In the genomic region with DNA sequence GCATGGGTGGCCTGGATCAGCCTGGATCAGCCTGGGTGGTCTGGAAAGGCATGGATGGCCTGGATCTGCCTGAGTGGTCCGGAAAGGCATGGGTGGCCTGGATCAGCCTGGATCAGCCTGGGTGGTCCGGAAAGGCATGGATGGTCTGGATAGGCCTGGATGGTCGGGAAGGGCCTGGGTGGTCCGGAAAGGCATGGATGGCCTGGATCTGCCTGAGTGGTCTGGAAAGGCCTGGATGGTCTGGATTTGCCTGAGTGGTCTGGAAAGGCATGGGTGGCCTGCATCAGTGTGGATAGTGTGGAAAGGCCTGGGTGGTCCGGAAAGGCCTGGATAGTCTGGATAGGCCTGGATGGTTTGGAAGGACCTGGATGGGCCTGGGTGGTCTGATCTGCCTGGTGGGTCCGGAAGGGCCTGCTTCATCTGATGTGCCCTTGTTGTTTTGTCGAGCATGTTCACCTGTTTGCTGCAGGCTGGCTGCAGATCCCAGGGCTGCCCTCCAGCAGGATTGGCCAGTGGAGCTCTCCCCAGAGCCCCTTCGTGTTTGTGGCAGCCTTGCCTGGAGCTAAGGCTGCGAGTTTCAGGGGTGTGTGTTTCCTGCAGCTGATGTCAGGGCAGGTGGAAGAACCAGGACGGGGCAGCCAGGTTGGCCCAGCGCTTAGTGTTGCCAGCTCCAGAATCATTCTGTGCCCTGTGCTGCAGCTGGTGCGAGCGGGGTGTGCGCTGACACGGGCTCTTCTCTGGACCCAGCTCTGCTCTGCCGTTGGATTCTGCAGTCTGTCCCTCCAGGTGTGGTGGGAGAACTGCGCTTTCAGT, we compare ENCODE assay signal across 23 cellular contexts. TPM values are rescaled to one million over a fixed set of nuclear protein-coding genes. Genes with fewer than 3 reads are reported as not detected.
DNase-seq lines count a peak whose midpoint lies in the region; ATAC-seq and TF ChIP-seq lines count a peak whose summit lies in the region.
"Had no signal": no experiment of that assay in that cellular context is flagged by ENCODE, and none has a peak within 500 bp of the region (broad histone marks: within the 10 kb centered on the region; RNA-seq: fewer than 3 reads in every experiment).

No MANE protein-coding gene starts in this region.

- TF ChIP-seq CTCF in activated CD8-positive, alpha-beta T cell treated with anti-CD3 and anti-CD28 coated beads for 36 hours (IDR thresholded peaks at IDR 0.05) = no peak
- no peak for TF ChIP-seq CTCF in endothelial cell (IDR thresholded peaks at IDR 0.05; ENCODE audit: unreplicated experiment)
- no peak for TF ChIP-seq CTCF in neural progenitor cell (IDR thresholded peaks at IDR 0.05)
- TF ChIP-seq CTCF in MCF 10A (IDR thresholded peaks at IDR 0.05; ENCODE audit: unreplicated experiment) = no peak

- H3K27ac ChIP-seq in neural progenitor cell = no peak overlapping the region
- H3K27ac ChIP-seq in effector memory CD4-positive, alpha-beta T cell (ENCODE audit: insufficient read depth, low read length, poor library complexity, severe bottlenecking) = no peak overlapping the region
- H3K27ac ChIP-seq: C4-2B, SJSA1 had no signal

- H3K79me2 ChIP-seq in neural progenitor cell (ENCODE audit: low read depth) = no peaks in the 10 kb centered on the region

- peak overlapping the region; percentile 10 for H3K9ac ChIP-seq in NT2/D1 (ENCODE audit: insufficient read length, low read depth)
- H3K9ac ChIP-seq in neural progenitor cell = no peak overlapping the region

- H3K36me3 ChIP-seq in NT2/D1 (ENCODE audit: insufficient read depth, insufficient read length, low read length) (peaks cover 14% of the 10 kb centered on the region), neural progenitor cell (no peaks in the 10 kb centered on the region)
- H3K36me3 ChIP-seq in effector memory CD4-positive, alpha-beta T cell (ENCODE audit: control insufficient read depth, insufficient read depth, low read length) = no peaks in the 10 kb centered on the region
- H3K36me3 ChIP-seq: HAP-1 had no signal

- ATAC-seq in activated CD8-positive, alpha-beta T cell treated with anti-CD3 and anti-CD28 coated beads, Interleukin-2, amount 10 ng/mL, durations not matched to agents 7 days and 5 days = no peak
- no peak for ATAC-seq in activated CD8-positive, alpha-beta T cell treated with anti-CD3 and anti-CD28 coated beads for 36 hours
- no peak for ATAC-seq in GM21528 (IDR thresholded peaks at IDR 0.05; ENCODE audit: low FRiP score, unreplicated experiment)
- ATAC-seq: GM23338 had no signal

- H3K4me2 ChIP-seq in neural progenitor cell = no peak overlapping the region
- H3K4me2 ChIP-seq: GM23338 had no signal

- H3K9me3 ChIP-seq in NT2/D1 (ENCODE audit: insufficient read depth, low read length) (no peaks in the 10 kb centered on the region), neural progenitor cell (ENCODE audit: low read depth) (no peaks in the 10 kb centered on the region)
- no peaks in the 10 kb centered on the region for H3K9me3 ChIP-seq in effector memory CD4-positive, alpha-beta T cell (ENCODE audit: control insufficient read depth, low read length)
- H3K9me3 ChIP-seq: HAP-1 had no signal

- POLR2A ChIA-PET in activated CD8-positive, alpha-beta T cell treated with anti-CD3 and anti-CD28 coated beads, Interleukin-2, amount 10 ng/mL, durations not matched to agents 7 days and 5 days (lab: Charles Lee) = no interaction called here
- POLR2A ChIA-PET in activated CD8-positive, alpha-beta T cell treated with anti-CD3 and anti-CD28 coated beads for 36 hours (lab: Charles Lee) = no interaction called here
- POLR2A ChIA-PET in MCF 10A (lab: Yijun Ruan, JAX) = interaction anchor here (0.7 kb wide), 1 partner anchor 14 kb away, joined by 3 read pairs; no protein-coding TSS in a partner anchor

- H3K4me1 ChIP-seq in NT2/D1 (ENCODE audit: insufficient read depth, insufficient read length) (peaks cover 17% of the 10 kb centered on the region), neural progenitor cell (no peaks in the 10 kb centered on the region)
- H3K4me1 ChIP-seq in effector memory CD4-positive, alpha-beta T cell (ENCODE audit: control insufficient read depth, insufficient read depth, low read length, poor library complexity, severe bottlenecking) = no peaks in the 10 kb centered on the region
- H3K4me1 ChIP-seq: HAP-1, SJSA1 had no signal

- H3F3A ChIP-seq in neural progenitor cell (ENCODE audit: low read depth) = no peaks in the 10 kb centered on the region

- DNase-seq in activated CD8-positive, alpha-beta T cell treated with anti-CD3 and anti-CD28 coated beads, Interleukin-2, amount 10 ng/mL, durations not matched to agents 7 days and 5 days = no peak
- no peak for DNase-seq in activated CD8-positive, alpha-beta T cell treated with anti-CD3 and anti-CD28 coated beads for 36 hours
- no peak for DNase-seq in NT2/D1 (ENCODE audit: low read depth, low spot score)
- no peak for DNase-seq in endothelial cell (ENCODE audit: low spot score)
- no peak for DNase-seq in neural progenitor cell (ENCODE audit: low spot score)
- no peak for DNase-seq in MCF 10A (ENCODE audit: unreplicated experiment)
- DNase-seq in effector memory CD4-positive, alpha-beta T cell = no peak
- DNase-seq: 8988T, AML-193, EL, Kasumi-1, MM.1S, NCI-H1048, NCI-H1436, NCI-H187 treated with DMSO at 0.1 percent for 48 hours, NCI-H2227 treated with DMSO at 0.1 percent for 48 hours, NCI-H510A, NCI-H748 treated with DMSO at 0.1 percent for 48 hours had no signal

- peaks cover 15% of the 10 kb centered on the region for H3K4me1 Mint-ChIP-seq in activated CD8-positive, alpha-beta T cell treated with anti-CD3 and anti-CD28 coated beads, Interleukin-2, amount 10 ng/mL, durations not matched to agents 7 days and 5 days (ENCODE audit: low read depth)
- peaks cover 9% of the 10 kb centered on the region for H3K4me1 Mint-ChIP-seq in activated CD8-positive, alpha-beta T cell treated with anti-CD3 and anti-CD28 coated beads for 36 hours (ENCODE audit: low read depth)
- H3K4me1 Mint-ChIP-seq in endothelial cell (ENCODE audit: unreplicated experiment) (peaks cover 10% of the 10 kb centered on the region), neural progenitor cell (peaks cover 2% of the 10 kb centered on the region), MCF 10A (ENCODE audit: insufficient read depth, unreplicated experiment) (no peaks in the 10 kb centered on the region)

- BruUV-seq in MCF 10A (replicated peaks; lab: Mats Ljungman, UMichigan) = no TSS peak

- CTCF ChIA-PET in activated CD8-positive, alpha-beta T cell treated with anti-CD3 and anti-CD28 coated beads, Interleukin-2, amount 10 ng/mL, durations not matched to agents 7 days and 5 days (lab: Charles Lee) = interaction anchor here (1.2 kb wide), 1 partner anchor 111 kb away, joined by 5 read pairs; no protein-coding TSS in a partner anchor
- CTCF ChIA-PET in activated CD8-positive, alpha-beta T cell treated with anti-CD3 and anti-CD28 coated beads for 36 hours (lab: Charles Lee) = interaction anchor here (0.9 to 1.0 kb wide), 2 partner anchors 9 to 102 kb away, joined by 3 read pairs; no protein-coding TSS in a partner anchor
- CTCF ChIA-PET in MCF 10A (lab: Yijun Ruan, JAX) = interaction anchor here (0.7 to 1.2 kb wide), 2 partner anchors 19 to 111 kb away, joined by 3 to 5 read pairs; no protein-coding TSS in a partner anchor

- H3K27me3 Mint-ChIP-seq in activated CD8-positive, alpha-beta T cell treated with anti-CD3 and anti-CD28 coated beads, Interleukin-2, amount 10 ng/mL, durations not matched to agents 7 days and 5 days (ENCODE audit: low read depth) = no peaks in the 10 kb centered on the region
- no peaks in the 10 kb centered on the region for H3K27me3 Mint-ChIP-seq in activated CD8-positive, alpha-beta T cell treated with anti-CD3 and anti-CD28 coated beads for 36 hours
- H3K27me3 Mint-ChIP-seq in endothelial cell (ENCODE audit: unreplicated experiment) (peaks cover 19% of the 10 kb centered on the region), neural progenitor cell (ENCODE audit: insufficient read depth, low read depth) (peaks cover 4% of the 10 kb centered on the region), MCF 10A (ENCODE audit: insufficient read depth, unreplicated experiment) (no peaks in the 10 kb centered on the region)

- H3K4me3 ChIP-seq in NT2/D1 (ENCODE audit: insufficient read length, low read depth) (no peak overlapping the region), neural progenitor cell (no peak overlapping the region)
- H3K4me3 ChIP-seq in effector memory CD4-positive, alpha-beta T cell (ENCODE audit: insufficient read depth, low read depth, low read length, poor library complexity, severe bottlenecking) = no peak overlapping the region
- H3K4me3 ChIP-seq: GM23338, HAP-1, SJSA1 had no signal

- no peaks in the 10 kb centered on the region for H3K36me3 Mint-ChIP-seq in activated CD8-positive, alpha-beta T cell treated with anti-CD3 and anti-CD28 coated beads, Interleukin-2, amount 10 ng/mL, durations not matched to agents 7 days and 5 days (ENCODE audit: low read depth)
- no peaks in the 10 kb centered on the region for H3K36me3 Mint-ChIP-seq in activated CD8-positive, alpha-beta T cell treated with anti-CD3 and anti-CD28 coated beads for 36 hours (ENCODE audit: low read depth)
- peaks cover 29% of the 10 kb centered on the region for H3K36me3 Mint-ChIP-seq in endothelial cell (ENCODE audit: low read depth, unreplicated experiment)
- peaks cover 15% of the 10 kb centered on the region for H3K36me3 Mint-ChIP-seq in neural progenitor cell
- no peaks in the 10 kb centered on the region for H3K36me3 Mint-ChIP-seq in MCF 10A (ENCODE audit: insufficient read depth, unreplicated experiment)

- H3K4me3 Mint-ChIP-seq in activated CD8-positive, alpha-beta T cell treated with anti-CD3 and anti-CD28 coated beads, Interleukin-2, amount 10 ng/mL, durations not matched to agents 7 days and 5 days = no peak overlapping the region
- H3K4me3 Mint-ChIP-seq in activated CD8-positive, alpha-beta T cell treated with anti-CD3 and anti-CD28 coated beads for 36 hours = no peak overlapping the region
- H3K4me3 Mint-ChIP-seq in endothelial cell (ENCODE audit: unreplicated experiment) = no peak overlapping the region
- H3K4me3 Mint-ChIP-seq in neural progenitor cell = no peak overlapping the region
- no peak overlapping the region for H3K4me3 Mint-ChIP-seq in MCF 10A (ENCODE audit: unreplicated experiment)
- H3K4me3 Mint-ChIP-seq: GM23338 had no signal

- intact Hi-C loops in activated CD8-positive, alpha-beta T cell treated with anti-CD3 and anti-CD28 coated beads for 36 hours (cut with micrococcal nuclease) = loop anchor here (10.0 kb wide), 1 partner anchor 66 kb away; no protein-coding TSS in a partner anchor
- intact Hi-C loops in MCF 10A (cut with micrococcal nuclease) = no loop called here

- H3K27ac Mint-ChIP-seq in activated CD8-positive, alpha-beta T cell treated with anti-CD3 and anti-CD28 coated beads, Interleukin-2, amount 10 ng/mL, durations not matched to agents 7 days and 5 days = peak overlapping the region; percentile 43
- H3K27ac Mint-ChIP-seq in activated CD8-positive, alpha-beta T cell treated with anti-CD3 and anti-CD28 coated beads for 36 hours = no peak overlapping the region
- peak overlapping the region; percentile 13 for H3K27ac Mint-ChIP-seq in endothelial cell (ENCODE audit: unreplicated experiment)
- peak overlapping the region; percentile 57 for H3K27ac Mint-ChIP-seq in neural progenitor cell
- H3K27ac Mint-ChIP-seq in MCF 10A (ENCODE audit: low read depth, unreplicated experiment) = no peak overlapping the region

- H3K9me3 Mint-ChIP-seq in activated CD8-positive, alpha-beta T cell treated with anti-CD3 and anti-CD28 coated beads, Interleukin-2, amount 10 ng/mL, durations not matched to agents 7 days and 5 days (ENCODE audit: insufficient read depth) = no peaks in the 10 kb centered on the region
- H3K9me3 Mint-ChIP-seq in activated CD8-positive, alpha-beta T cell treated with anti-CD3 and anti-CD28 coated beads for 36 hours = no peaks in the 10 kb centered on the region
- H3K9me3 Mint-ChIP-seq in endothelial cell (ENCODE audit: unreplicated experiment) (no peaks in the 10 kb centered on the region), neural progenitor cell (peaks cover 3% of the 10 kb centered on the region), MCF 10A (ENCODE audit: unreplicated experiment) (no peaks in the 10 kb centered on the region)

- H3K27me3 ChIP-seq in NT2/D1 (ENCODE audit: insufficient read depth, insufficient read length) (no peaks in the 10 kb centered on the region), neural progenitor cell (no peaks in the 10 kb centered on the region)
- H3K27me3 ChIP-seq in effector memory CD4-positive, alpha-beta T cell (replicated peaks; ENCODE audit: control insufficient read depth, insufficient read depth, low read length, poor library complexity, severe bottlenecking) = no peaks in the 10 kb centered on the region
- H3K27me3 ChIP-seq: SJSA1 had no signal

- no peak overlapping the region for H2AFZ ChIP-seq in neural progenitor cell (replicated peaks)
- H2AFZ ChIP-seq: GM23338 had no signal

- H4K20me1 ChIP-seq in neural progenitor cell (ENCODE audit: low read depth) = peaks cover 4% of the 10 kb centered on the region

RNA-seq across cellular contexts. Expression of a gene that starts 19.3 kb away (rescaled TPM):
- 1 to 10 TPM; 1.9 to 2.4 TPM for total RNA-seq in activated CD8-positive, alpha-beta T cell treated with anti-CD3 and anti-CD28 coated beads, Interleukin-2, amount 10 ng/mL, durations not matched to agents 7 days and 5 days
- 1 to 10 TPM; 1.2 to 2.2 TPM for total RNA-seq in activated CD8-positive, alpha-beta T cell treated with anti-CD3 and anti-CD28 coated beads for 36 hours
- total RNA-seq in endothelial cell (ENCODE audit: unreplicated experiment) = 1.1 TPM
- 0.84 TPM in 1 of 2 replicates, not detected in the other for total RNA-seq in neural progenitor cell (ENCODE audit: low replicate concordance)
- 4.1 and 6.2 TPM in 2 replicates for total RNA-seq in MCF 10A (2022)

RNA-seq across cellular contexts. Expression of a gene that starts 40.5 kb away (rescaled TPM):
- total RNA-seq in activated CD8-positive, alpha-beta T cell treated with anti-CD3 and anti-CD28 coated beads, Interleukin-2, amount 10 ng/mL, durations not matched to agents 7 days and 5 days = 100 to 1,000 TPM; 109 to 127 TPM
- 100 to 1,000 TPM; 133 to 140 TPM for total RNA-seq in activated CD8-positive, alpha-beta T cell treated with anti-CD3 and anti-CD28 coated beads for 36 hours
- total RNA-seq in endothelial cell (ENCODE audit: unreplicated experiment) = 150 TPM
- 59.8 and 117 TPM in 2 replicates for total RNA-seq in neural progenitor cell (ENCODE audit: low replicate concordance)
- 154 and 166 TPM in 2 replicates for total RNA-seq in MCF 10A (2022)

Comparison
In these comparisons a context has a peak if more than half of its experiments do, and no peak if none do; other contexts are left out.
1. H3K27ac Mint-ChIP-seq: peak in activated CD8-positive, alpha-beta T cell treated with anti-CD3 and anti-CD28 coated beads, Interleukin-2, amount 10 ng/mL, durations not matched to agents 7 days and 5 days (single experiment), endothelial cell (single experiment) and neural progenitor cell (single experiment); none in activated CD8-positive, alpha-beta T cell treated with anti-CD3 and anti-CD28 coated beads for 36 hours (single experiment) and MCF 10A (single experiment).